16 cellular contexts compared by ENCODE assay signal in genomic region chr5:171315386-171315891, GRCh38. TPM values are rescaled to one million over a fixed set of nuclear protein-coding genes. Genes with fewer than 3 reads are reported as not detected.
A peak's percentile ranks its signal among the peaks of the same experiment; 100 is the strongest.
DNase-seq lines count a peak whose midpoint lies in the region; ATAC-seq and TF ChIP-seq lines count a peak whose summit lies in the region.
"Had no signal": no experiment of that assay in that cellular context is flagged by ENCODE, and none has a peak within 500 bp of the region (broad histone marks: within the 10 kb centered on the region; RNA-seq: fewer than 3 reads in every experiment).

No MANE protein-coding gene starts in this region.

- H4K20me1 ChIP-seq in mammary epithelial cell (ENCODE audit: insufficient read depth, low read length), result peaks cover 3% of the 10 kb centered on the region

- no peak overlapping the region for H3K4me2 ChIP-seq in mammary epithelial cell (ENCODE audit: insufficient read depth, low read depth, low read length)

- H3K4me3 ChIP-seq in mammary epithelial cell (replicated peaks in 1 of 3; ENCODE audit: insufficient read depth in 1 of 3, low read depth in 2 of 3, low read length in 3 of 3), result no peak overlapping the region

- no TSS peak for BruUV-seq in mammary epithelial cell (replicated peaks; lab: Mats Ljungman, UMichigan)

- peaks cover 4% of the 10 kb centered on the region for H3K4me1 ChIP-seq in mammary epithelial cell (ENCODE audit: insufficient read depth, low read length)

- DNase-seq in HFFc6 (no peak), mammary epithelial cell (no peak), iPS-NIHi7 (ENCODE audit: extremely low spot score) (peak; percentile 28), NCI-H748 treated with DMSO at 0.1 percent for 48 hours (lab: John Stamatoyannopoulos, UW) (no peak), erythroblast (lab: John Stamatoyannopoulos, UW) (no peak)
- no peak for DNase-seq in stimulated activated effector memory CD8-positive, alpha-beta T cell treated with anti-CD3 and anti-CD28 coated beads, Interleukin-12 subunit alpha, Interleukin-12 subunit beta, amount 100 ng/mL, for 72 hours (ENCODE audit: low spot score in 2 of 2)
- DNase-seq: activated CD4-positive, alpha-beta T cell treated with anti-CD3 and anti-CD28 coated beads, Interleukin-2, amount 10 ng/mL, durations not matched to agents 7 days and 5 days; Karpas-422; NCI-H1436 treated with DMSO at 0.1 percent for 48 hours; NCI-H446 treated with DMSO at 0.1 percent for 48 hours had no signal

- peaks cover 32% of the 10 kb centered on the region for H3K4me1 Mint-ChIP-seq in HFFc6 (ENCODE audit: low read depth)
- peaks cover 28% of the 10 kb centered on the region for H3K4me1 Mint-ChIP-seq in stimulated activated effector memory CD8-positive, alpha-beta T cell treated with anti-CD3 and anti-CD28 coated beads, Interleukin-12 subunit alpha, Interleukin-12 subunit beta, amount 100 ng/mL, for 72 hours

- ATAC-seq in stimulated activated effector memory CD8-positive, alpha-beta T cell treated with anti-CD3 and anti-CD28 coated beads, Interleukin-12 subunit alpha, Interleukin-12 subunit beta, amount 100 ng/mL, for 72 hours, result no peak
- ATAC-seq in GM19455 (IDR thresholded peaks at IDR 0.05; ENCODE audit: unreplicated experiment), result no peak

- no peak overlapping the region for H3K27ac Mint-ChIP-seq in HFFc6
- H3K27ac Mint-ChIP-seq in stimulated activated effector memory CD8-positive, alpha-beta T cell treated with anti-CD3 and anti-CD28 coated beads, Interleukin-12 subunit alpha, Interleukin-12 subunit beta, amount 100 ng/mL, for 72 hours, result no peak overlapping the region
- H3K27ac Mint-ChIP-seq: activated CD4-positive, alpha-beta T cell treated with anti-CD3 and anti-CD28 coated beads, Interleukin-2, amount 10 ng/mL, durations not matched to agents 7 days and 5 days; activated T-cell treated with anti-CD3 and anti-CD28 coated beads, Interleukin-2, amount 50 U/mL, for 24 hours had no signal

- TF ChIP-seq CTCF in HFFc6 (IDR thresholded peaks at IDR 0.05), result no peak
- TF ChIP-seq CTCF in mammary epithelial cell (conservative IDR thresholded peaks at IDR 0.05 in 1 of 2, IDR thresholded peaks at IDR 0.05 in 1 of 2; ENCODE audit: extremely low read depth in 1 of 2, insufficient read depth in 1 of 2, low read depth in 1 of 2, low read length in 2 of 2), result no peak

- H3K36me3 ChIP-seq in mammary epithelial cell (ENCODE audit: insufficient read depth, low read length), result no peaks in the 10 kb centered on the region

- H3K27me3 Mint-ChIP-seq in HFFc6 (ENCODE audit: insufficient read depth), result peaks cover 73% of the 10 kb centered on the region

- no peaks in the 10 kb centered on the region; the same call in 1 of the 2 replicates for H3K9me3 Mint-ChIP-seq in HFFc6
- H3K9me3 Mint-ChIP-seq in stimulated activated effector memory CD8-positive, alpha-beta T cell treated with anti-CD3 and anti-CD28 coated beads, Interleukin-12 subunit alpha, Interleukin-12 subunit beta, amount 100 ng/mL, for 72 hours, result no peaks in the 10 kb centered on the region
- H3K9me3 Mint-ChIP-seq: activated CD4-positive, alpha-beta T cell treated with anti-CD3 and anti-CD28 coated beads, Interleukin-2, amount 10 ng/mL, durations not matched to agents 7 days and 5 days; activated T-cell treated with anti-CD3 and anti-CD28 coated beads, Interleukin-2, amount 50 U/mL, for 24 hours had no signal

- TF ChIP-seq POLR2A in erythroblast (IDR thresholded peaks at IDR 0.05; ENCODE audit: low read length), result no peak

- H3K9me3 ChIP-seq in mammary epithelial cell (replicated peaks; ENCODE audit: insufficient read depth, low read length), result no peaks in the 10 kb centered on the region

- H3K27ac ChIP-seq in mammary epithelial cell (ENCODE audit: insufficient read depth, low read depth, low read length), result no peak overlapping the region
- H3K27ac ChIP-seq: epithelial cell of prostate had no signal

- in situ Hi-C loops in mammary epithelial cell (cut with MboI; ENCODE audit: low sequenced_read_pairs in 2 of 2), result no loop called here

- WGBS in mammary epithelial cell (ENCODE audit: low coverage, missing lambda C conversion rate), result 2% methylated on average over 10 of the region's 36 CpGs

- H3K27me3 ChIP-seq in mammary epithelial cell (ENCODE audit: insufficient read depth, low read length), result peaks cover 83% of the 10 kb centered on the region

- dilution Hi-C loops in mammary epithelial cell (cut with HindIII; ENCODE audit: low sequenced_read_pairs), result no loop called here

- H3K4me3 Mint-ChIP-seq in HFFc6, result peak overlapping the region; percentile 74; the same call in 1 of the 2 replicates
- H3K4me3 Mint-ChIP-seq in stimulated activated effector memory CD8-positive, alpha-beta T cell treated with anti-CD3 and anti-CD28 coated beads, Interleukin-12 subunit alpha, Interleukin-12 subunit beta, amount 100 ng/mL, for 72 hours, result peak overlapping the region; percentile 17

- CTCF ChIA-PET in mammary epithelial cell (lab: Charles Lee; ENCODE audit: low non-redundant PET), result no interaction called here

- intact Hi-C loops in mammary epithelial cell (cut with micrococcal nuclease), result no loop called here

- H3K79me2 ChIP-seq in mammary epithelial cell (ENCODE audit: insufficient read depth, low read length), result no peaks in the 10 kb centered on the region

- H3K36me3 Mint-ChIP-seq in HFFc6 (ENCODE audit: low read depth), result no peaks in the 10 kb centered on the region; the same call in 1 of the 2 replicates
- peaks cover 12% of the 10 kb centered on the region for H3K36me3 Mint-ChIP-seq in stimulated activated effector memory CD8-positive, alpha-beta T cell treated with anti-CD3 and anti-CD28 coated beads, Interleukin-12 subunit alpha, Interleukin-12 subunit beta, amount 100 ng/mL, for 72 hours

- peak overlapping the region; percentile 33 for H2AFZ ChIP-seq in mammary epithelial cell (ENCODE audit: low read depth, low read length)

- no peak overlapping the region for H3K9ac ChIP-seq in mammary epithelial cell (ENCODE audit: insufficient read depth, low read length)

RNA-seq across cellular contexts. Expression of gene TLX3, which starts 6.4 kb away (rescaled TPM):
- total RNA-seq in HFFc6 (2021; fragmentation: NEBNext Ultra II Directional; extraction: Animal tissue kit (Norgen Biotek cat#: 25700)), result not detected
- total RNA-seq in mammary epithelial cell, result not detected
- not detected for polyA plus RNA-seq in mammary epithelial cell
- not detected for polyA minus RNA-seq in mammary epithelial cell
- total RNA-seq: activated CD4-positive, alpha-beta T cell treated with anti-CD3 and anti-CD28 coated beads, Interleukin-2, amount 10 ng/mL, durations not matched to agents 7 days and 5 days; SK-MEL-5 had no signal
- polyA plus RNA-seq: adipose tissue, BJ had no signal
